In the genomic region with DNA sequence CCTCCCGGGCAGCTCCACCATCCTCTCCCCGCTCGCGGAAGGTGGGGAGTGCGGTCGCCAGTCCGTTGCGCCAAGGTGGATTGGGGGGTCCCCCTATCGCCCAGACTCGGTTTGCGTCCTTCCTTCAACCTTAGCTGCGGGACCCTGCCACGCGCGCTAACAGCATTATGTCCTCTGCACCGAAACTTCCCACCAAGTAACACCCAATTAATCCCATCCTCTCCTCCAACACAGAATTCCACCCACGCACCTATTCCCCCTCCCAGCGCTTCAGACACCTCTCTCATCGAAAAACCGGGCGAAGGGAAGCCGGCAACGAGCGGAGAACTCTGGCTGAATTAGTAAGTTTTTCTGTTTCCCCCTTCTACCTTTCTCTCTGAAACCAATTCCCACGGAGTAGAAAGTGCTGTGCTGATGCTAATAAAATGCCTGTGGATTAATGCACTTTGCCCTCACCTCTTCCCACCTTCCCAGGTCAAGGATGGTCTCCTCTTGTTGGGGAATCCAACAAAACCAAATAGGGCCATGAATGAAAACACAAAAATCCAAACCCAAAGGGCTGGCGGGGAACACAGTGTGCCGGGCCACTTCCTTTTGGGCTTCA, we compare ENCODE assay signal across 8 cellular contexts. TPM values are rescaled to one million over a fixed set of nuclear protein-coding genes. Genes with fewer than 3 reads are reported as not detected.
DNase-seq lines count a peak whose midpoint lies in the region; ATAC-seq, FAIRE-seq and TF ChIP-seq lines count a peak whose summit lies in the region.

No MANE protein-coding gene starts in this region.

- CTCF ChIA-PET in activated CD4-positive, alpha-beta T cell treated with anti-CD3 and anti-CD28 coated beads for 36 hours (lab: Charles Lee) = interaction anchor here (0.5 to 3.6 kb wide), 10 partner anchors 8 to 464 kb away, joined by 3 to 16 read pairs (median 5); partner anchors contain the start of gene EVX1
- CTCF ChIA-PET in activated CD4-positive, alpha-beta memory T cell treated with anti-CD3 and anti-CD28 coated beads, Interleukin-2, amount 10 ng/mL, durations not matched to agents 7 days and 5 days (lab: Charles Lee) = interaction anchor here (0.6 to 3.1 kb wide), 10 partner anchors 10 to 470 kb away, joined by 3 to 16 read pairs (median 6); no protein-coding TSS in a partner anchor

- H3K27ac Mint-ChIP-seq in activated CD4-positive, alpha-beta T cell treated with anti-CD3 and anti-CD28 coated beads for 36 hours = no peak overlapping the region
- peak overlapping the region; percentile 42 for H3K27ac Mint-ChIP-seq in activated CD4-positive, alpha-beta memory T cell treated with anti-CD3 and anti-CD28 coated beads, Interleukin-2, amount 10 ng/mL, durations not matched to agents 7 days and 5 days

- H3K9me3 ChIP-seq in kidney (ENCODE audit: control insufficient read depth in 1 of 2, low read length in 2 of 2) (no peaks in the 10 kb centered on the region), testis (no peaks in the 10 kb centered on the region)

- H3K36me3 ChIP-seq in kidney (ENCODE audit: control insufficient read depth in 1 of 2, insufficient read depth in 2 of 2, low read length in 2 of 2) (no peaks in the 10 kb centered on the region), testis (ENCODE audit: low read depth, missing control alignments) (no peaks in the 10 kb centered on the region)

- TF ChIP-seq CTCF in kidney (IDR thresholded peaks at IDR 0.05; ENCODE audit: borderline replicate concordance, extremely low read depth, insufficient read depth) (no peak), testis (IDR thresholded peaks at IDR 0.05) (no peak)

- intact Hi-C loops in activated CD4-positive, alpha-beta T cell treated with anti-CD3 and anti-CD28 coated beads for 36 hours (cut with DNase I, micrococcal nuclease) = loop anchor here (2.0 to 5.0 kb wide), 3 partner anchors 17 to 55 kb away; partner anchors contain the start of gene HOXA11 (in 2 of the 2)
- intact Hi-C loops in kidney (cut with DNase I) = loop anchor here (10.0 kb wide), 1 partner anchor 777 kb away; no protein-coding TSS in a partner anchor
- intact Hi-C loops in testis (cut with DNase I; ENCODE audit: low total_unique reads) = no loop called here

- peaks cover 40% of the 10 kb centered on the region for H3K4me1 Mint-ChIP-seq in activated CD4-positive, alpha-beta T cell treated with anti-CD3 and anti-CD28 coated beads for 36 hours
- H3K4me1 Mint-ChIP-seq in activated CD4-positive, alpha-beta memory T cell treated with anti-CD3 and anti-CD28 coated beads, Interleukin-2, amount 10 ng/mL, durations not matched to agents 7 days and 5 days = peaks cover 23% of the 10 kb centered on the region

- no peaks in the 10 kb centered on the region for H3K36me3 Mint-ChIP-seq in activated CD4-positive, alpha-beta T cell treated with anti-CD3 and anti-CD28 coated beads for 36 hours (ENCODE audit: low read depth)
- H3K36me3 Mint-ChIP-seq in activated CD4-positive, alpha-beta memory T cell treated with anti-CD3 and anti-CD28 coated beads, Interleukin-2, amount 10 ng/mL, durations not matched to agents 7 days and 5 days (ENCODE audit: low read depth) = peaks cover 8% of the 10 kb centered on the region

- POLR2A ChIA-PET in activated CD4-positive, alpha-beta T cell treated with anti-CD3 and anti-CD28 coated beads for 36 hours (lab: Charles Lee) = no interaction called here
- POLR2A ChIA-PET in activated CD4-positive, alpha-beta memory T cell treated with anti-CD3 and anti-CD28 coated beads, Interleukin-2, amount 10 ng/mL, durations not matched to agents 7 days and 5 days (lab: Charles Lee) = interaction anchor here (1.0 to 2.0 kb wide), 2 partner anchors 10 to 32 kb away, joined by 3 to 7 read pairs; no protein-coding TSS in a partner anchor

- H3K9me3 Mint-ChIP-seq in activated CD4-positive, alpha-beta T cell treated with anti-CD3 and anti-CD28 coated beads for 36 hours (ENCODE audit: low read depth) = no peaks in the 10 kb centered on the region
- no peaks in the 10 kb centered on the region for H3K9me3 Mint-ChIP-seq in activated CD4-positive, alpha-beta memory T cell treated with anti-CD3 and anti-CD28 coated beads, Interleukin-2, amount 10 ng/mL, durations not matched to agents 7 days and 5 days

- peaks cover 81% of the 10 kb centered on the region for H3K27me3 Mint-ChIP-seq in activated CD4-positive, alpha-beta T cell treated with anti-CD3 and anti-CD28 coated beads for 36 hours
- H3K27me3 Mint-ChIP-seq in activated CD4-positive, alpha-beta memory T cell treated with anti-CD3 and anti-CD28 coated beads, Interleukin-2, amount 10 ng/mL, durations not matched to agents 7 days and 5 days = peaks cover 89% of the 10 kb centered on the region

- no peak for FAIRE-seq in kidney (lab: Jason Lieb, UNC)
- FAIRE-seq in HTR-8/SVneo (lab: Jason Lieb, UNC) = no peak

- H3K4me1 ChIP-seq in kidney (ENCODE audit: control insufficient read depth in 1 of 2, insufficient read depth in 1 of 2, low read depth in 1 of 2, low read length in 2 of 2) = peaks cover 20 to 23% of the 10 kb centered on the region in 2 donors
- peaks cover 7% of the 10 kb centered on the region for H3K4me1 ChIP-seq in testis

- 4 to 6% methylated on average over 27 of the region's 27 CpGs for WGBS in testis, 2 donors

- H3K27ac ChIP-seq in kidney (ENCODE audit: low read depth in 2 of 2, low read length in 2 of 2) (peak overlapping the region; percentile 97 to 98), testis (no peak overlapping the region)

- no peak for DNase-seq in activated CD4-positive, alpha-beta T cell treated with anti-CD3 and anti-CD28 coated beads for 36 hours
- DNase-seq in activated CD4-positive, alpha-beta T cell treated with anti-CD3 and anti-CD28 coated beads, Interleukin-2, amount 50 U/mL, for 48 hours = no peak
- DNase-seq in activated CD4-positive, alpha-beta memory T cell treated with anti-CD3 and anti-CD28 coated beads, Interleukin-2, amount 10 ng/mL, durations not matched to agents 7 days and 5 days = no peak
- peak; percentile 82 for DNase-seq in kidney
- peak; percentile 11 for DNase-seq in testis
- no peak for DNase-seq in stimulated activated naive CD4-positive, alpha-beta T cell (lab: John Stamatoyannopoulos, UW)
- DNase-seq in NCI-H446 treated with DMSO at 0.1 percent for 48 hours (lab: John Stamatoyannopoulos, UW) = no peak
- no peak for DNase-seq in HTR-8/SVneo (ENCODE audit: insufficient read length, low spot score)

- peak overlapping the region; percentile 35 for H3K4me3 Mint-ChIP-seq in activated CD4-positive, alpha-beta T cell treated with anti-CD3 and anti-CD28 coated beads for 36 hours
- peak overlapping the region; percentile 38 for H3K4me3 Mint-ChIP-seq in activated CD4-positive, alpha-beta memory T cell treated with anti-CD3 and anti-CD28 coated beads, Interleukin-2, amount 10 ng/mL, durations not matched to agents 7 days and 5 days

- ATAC-seq in activated CD4-positive, alpha-beta T cell treated with anti-CD3 and anti-CD28 coated beads for 36 hours = no peak

- peak overlapping the region; percentile 66 to 85 for H3K9ac ChIP-seq in kidney (ENCODE audit: low read length in 2 of 2)

- peaks cover 14% of the 10 kb centered on the region for H3K27me3 ChIP-seq in testis

- H3K4me3 ChIP-seq in kidney (ENCODE audit: low read length in 2 of 2) (peak overlapping the region; percentile 56 to 83), testis (peak overlapping the region in 1 of 2 donors; percentile 21)

- TF ChIP-seq POLR2A in testis (IDR thresholded peaks at IDR 0.05) = no peak

RNA-seq across cellular contexts. Expression of gene HOXA3, which starts 0.9 kb away (rescaled TPM):
- not detected for total RNA-seq in activated CD4-positive, alpha-beta T cell treated with anti-CD3 and anti-CD28 coated beads for 36 hours
- not detected for total RNA-seq in activated CD4-positive, alpha-beta memory T cell treated with anti-CD3 and anti-CD28 coated beads, Interleukin-2, amount 10 ng/mL, durations not matched to agents 7 days and 5 days
- total RNA-seq in kidney (21.2 TPM), testis (1 to 10 TPM in 1 of 2 donors, under 1 TPM in 1; 0.93 to 2.4 TPM)
- polyA plus RNA-seq in kidney (ENCODE audit: insufficient read depth, low read depth, low replicate concordance) (6.3 TPM), testis (ENCODE audit: insufficient read depth, low read depth, low replicate concordance) (2.8 TPM)

RNA-seq across cellular contexts. Expression of gene HOXA6, which starts 3.9 kb away (rescaled TPM):
- total RNA-seq in activated CD4-positive, alpha-beta T cell treated with anti-CD3 and anti-CD28 coated beads for 36 hours = not detected
- not detected for total RNA-seq in activated CD4-positive, alpha-beta memory T cell treated with anti-CD3 and anti-CD28 coated beads, Interleukin-2, amount 10 ng/mL, durations not matched to agents 7 days and 5 days
- total RNA-seq in kidney (22.0 TPM), testis (not detected)
- polyA plus RNA-seq in kidney (ENCODE audit: insufficient read depth, low read depth, low replicate concordance) (1.1 TPM), testis (ENCODE audit: insufficient read depth, low read depth, low replicate concordance) (0.37 TPM)

RNA-seq across cellular contexts. Expression of gene HOXA7, which starts 5.0 kb away (rescaled TPM):
- not detected for total RNA-seq in activated CD4-positive, alpha-beta T cell treated with anti-CD3 and anti-CD28 coated beads for 36 hours
- not detected for total RNA-seq in activated CD4-positive, alpha-beta memory T cell treated with anti-CD3 and anti-CD28 coated beads, Interleukin-2, amount 10 ng/mL, durations not matched to agents 7 days and 5 days
- total RNA-seq in kidney (31.3 TPM), testis (1 to 10 TPM; 3.1 to 7.8 TPM)
- polyA plus RNA-seq in kidney (ENCODE audit: insufficient read depth, low read depth, low replicate concordance) (23.8 TPM), testis (ENCODE audit: insufficient read depth, low read depth, low replicate concordance) (13.1 TPM)

RNA-seq across cellular contexts. Expression of gene HOXA5, which starts 8.0 kb away (rescaled TPM):
- total RNA-seq in activated CD4-positive, alpha-beta T cell treated with anti-CD3 and anti-CD28 coated beads for 36 hours = not detected
- not detected for total RNA-seq in activated CD4-positive, alpha-beta memory T cell treated with anti-CD3 and anti-CD28 coated beads, Interleukin-2, amount 10 ng/mL, durations not matched to agents 7 days and 5 days
- total RNA-seq in kidney = 38.0 TPM
- polyA plus RNA-seq in kidney (ENCODE audit: insufficient read depth, low read depth, low replicate concordance) = 19.4 TPM
- under 1 TPM in 1 of 2 donors, not detected in 1; 0.63 TPM for total RNA-seq in testis
- polyA plus RNA-seq in testis (ENCODE audit: insufficient read depth, low read depth, low replicate concordance) = 7.6 TPM

RNA-seq across cellular contexts. Expression of gene HOXA9, which starts 13.9 kb away (rescaled TPM):
- not detected for total RNA-seq in activated CD4-positive, alpha-beta T cell treated with anti-CD3 and anti-CD28 coated beads for 36 hours
- total RNA-seq in activated CD4-positive, alpha-beta memory T cell treated with anti-CD3 and anti-CD28 coated beads, Interleukin-2, amount 10 ng/mL, durations not matched to agents 7 days and 5 days = not detected
- total RNA-seq in kidney (36.8 TPM), testis (under 1 TPM; 0.25 to 0.39 TPM)
- polyA plus RNA-seq in kidney (ENCODE audit: insufficient read depth, low read depth, low replicate concordance) (36.7 TPM), testis (ENCODE audit: insufficient read depth, low read depth, low replicate concordance) (1.0 TPM)

Comparison
In these comparisons a context has a peak if more than half of its experiments do, and no peak if none do; other contexts are left out.
1. DNase-seq: peak in kidney (single experiment) and testis (single experiment); none in activated CD4-positive, alpha-beta T cell treated with anti-CD3 and anti-CD28 coated beads for 36 hours (single experiment), activated CD4-positive, alpha-beta T cell treated with anti-CD3 and anti-CD28 coated beads, Interleukin-2, amount 50 U/mL, for 48 hours (0 of 2), activated CD4-positive, alpha-beta memory T cell treated with anti-CD3 and anti-CD28 coated beads, Interleukin-2, amount 10 ng/mL, durations not matched to agents 7 days and 5 days (single experiment), stimulated activated naive CD4-positive, alpha-beta T cell (0 of 6), NCI-H446 treated with DMSO at 0.1 percent for 48 hours (single experiment) and HTR-8/SVneo (single experiment).
2. H3K27ac ChIP-seq: peak in kidney (2 of 2); none in testis (0 of 2).
3. RNA of gene HOXA6, which starts 3.9 kb away (total RNA-seq): 22.0 TPM in kidney (single experiment); not detected in testis, not detected in activated CD4-positive, alpha-beta memory T cell treated with anti-CD3 and anti-CD28 coated beads, Interleukin-2, amount 10 ng/mL, durations not matched to agents 7 days and 5 days and not detected in activated CD4-positive, alpha-beta T cell treated with anti-CD3 and anti-CD28 coated beads for 36 hours; every median in the first group is over 10 times any median in the second.